8 cellular contexts compared by ENCODE assay signal in the genomic region with DNA sequence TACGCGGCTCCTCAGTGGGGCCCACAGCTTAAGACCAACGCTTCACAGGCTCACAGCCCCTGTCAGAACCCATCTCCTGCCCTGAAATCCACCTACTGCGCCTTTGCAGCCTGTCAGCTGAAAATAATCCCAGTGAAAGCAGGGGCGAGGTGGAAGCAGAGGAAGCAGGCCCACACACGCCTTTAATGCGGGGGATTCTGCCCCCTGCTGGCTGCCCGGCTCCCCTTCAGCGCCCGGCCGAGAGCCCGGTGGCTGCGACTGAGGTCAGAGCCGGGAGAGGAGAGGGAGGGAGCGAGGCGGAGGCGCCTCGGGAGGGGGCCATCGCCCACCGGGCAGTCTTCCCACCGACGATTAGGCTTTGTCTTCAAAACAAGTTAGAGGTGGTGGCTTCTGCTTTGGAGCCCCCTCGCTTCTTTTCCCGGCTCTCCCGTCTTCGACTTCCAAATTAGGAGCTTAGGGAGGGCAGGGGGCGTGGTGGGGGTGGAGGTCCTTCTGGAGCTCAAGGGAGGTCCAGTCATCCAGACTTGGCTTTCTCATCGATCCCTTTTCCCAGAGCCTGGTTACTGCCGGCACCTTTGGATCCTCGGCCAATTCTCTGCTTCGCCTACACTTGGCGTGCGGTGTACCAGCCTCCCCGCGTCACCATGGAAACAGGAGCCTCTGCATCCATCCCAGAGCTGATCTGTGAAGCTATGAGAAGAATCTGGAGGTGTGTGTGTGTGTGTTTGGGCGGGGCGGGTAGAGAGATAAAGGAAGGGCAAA. TPM values are rescaled to one million over a fixed set of nuclear protein-coding genes. Genes with fewer than 3 reads are reported as not detected.
DNase-seq lines count a peak whose midpoint lies in the region; ATAC-seq and TF ChIP-seq lines count a peak whose summit lies in the region.

No MANE protein-coding gene starts in this region.

- H3K27me3 Mint-ChIP-seq in Calu3 (ENCODE audit: unreplicated experiment), result peaks cover 22% of the 10 kb centered on the region

- H3K4me1 Mint-ChIP-seq in Calu3 (ENCODE audit: low read depth, unreplicated experiment), result peaks cover 8% of the 10 kb centered on the region

- no TSS peak for BruUV-seq in Calu3 (replicated peaks; lab: Mats Ljungman, UMichigan)

- CTCF ChIA-PET in Calu3 (lab: Charles Lee), result interaction anchor here (0.6 to 3.8 kb wide), 6 partner anchors 13 to 62 kb away, joined by 3 to 61 read pairs (median 4); a partner anchor contains a TSS

- ATAC-seq in HG02610 (IDR thresholded peaks at IDR 0.05; ENCODE audit: unreplicated experiment), result peak; percentile 75
- no peak for ATAC-seq in GM21381 (IDR thresholded peaks at IDR 0.05; ENCODE audit: unreplicated experiment)

- DNase-seq in Calu3 (peak; percentile 84), NCI-H2171 (lab: John Stamatoyannopoulos, UW) (peak; percentile 50), cardiac fibroblast (ENCODE audit: low read depth in 2 of 2) (peak; percentile 75 to 81), islet precursor cell (peak; percentile 96)
- DNase-seq in activated CD4-positive, CD25-positive, alpha-beta regulatory T cell (lab: John Stamatoyannopoulos, UW), result peak; percentile 40 to 54 (median 50)
- DNase-seq in stimulated activated CD4-positive, alpha-beta T cell treated with anti-CD3 and anti-CD28 coated beads, Interleukin-12 subunit alpha, Interleukin-12 subunit beta, amount 100 ng/mL, for 24 hours (ENCODE audit: low read depth in 2 of 2), result peak; percentile 46 to 64

- H3K9me3 Mint-ChIP-seq in Calu3 (ENCODE audit: low read depth, unreplicated experiment), result no peaks in the 10 kb centered on the region

- TF ChIP-seq CTCF in Calu3 (IDR thresholded peaks at IDR 0.05; ENCODE audit: unreplicated experiment) (peak; percentile 55), cardiac fibroblast (IDR thresholded peaks at IDR 0.05; ENCODE audit: low read depth, low read length) (peak; percentile 97)

- intact Hi-C loops in Calu3 (cut with micrococcal nuclease; ENCODE audit: unreplicated experiment), result loop anchor here (1.0 kb wide), 1 partner anchor 38 kb away; no protein-coding TSS in a partner anchor

- peaks cover 4% of the 10 kb centered on the region for H3K36me3 Mint-ChIP-seq in Calu3 (ENCODE audit: insufficient read depth, unreplicated experiment)

- no peak overlapping the region for H3K27ac Mint-ChIP-seq in Calu3 (ENCODE audit: unreplicated experiment)

- peak overlapping the region; percentile 21 to 35 for H3K4me3 ChIP-seq in cardiac fibroblast (replicated peaks in 1 of 2; ENCODE audit: low read depth in 2 of 2, low read length in 2 of 2)

- no peak overlapping the region for H3K4me3 Mint-ChIP-seq in Calu3 (ENCODE audit: low read depth, unreplicated experiment)

RNA-seq across cellular contexts. Expression of a gene that starts 25.2 kb away (rescaled TPM):
- total RNA-seq in Calu3 (2022), result 7.4 and 14.2 TPM in 2 replicates

RNA-seq across cellular contexts. Expression of a gene that starts 34.5 kb away (rescaled TPM):
- total RNA-seq in Calu3 (2022), result 20.1 and 21.4 TPM in 2 replicates

RNA-seq across cellular contexts. Expression of a gene that starts 38.9 kb away (rescaled TPM):
- 80.8 and 89.6 TPM in 2 replicates for total RNA-seq in Calu3 (2022)
